ENCODE assay signal across 11 cellular contexts in the genomic region with DNA sequence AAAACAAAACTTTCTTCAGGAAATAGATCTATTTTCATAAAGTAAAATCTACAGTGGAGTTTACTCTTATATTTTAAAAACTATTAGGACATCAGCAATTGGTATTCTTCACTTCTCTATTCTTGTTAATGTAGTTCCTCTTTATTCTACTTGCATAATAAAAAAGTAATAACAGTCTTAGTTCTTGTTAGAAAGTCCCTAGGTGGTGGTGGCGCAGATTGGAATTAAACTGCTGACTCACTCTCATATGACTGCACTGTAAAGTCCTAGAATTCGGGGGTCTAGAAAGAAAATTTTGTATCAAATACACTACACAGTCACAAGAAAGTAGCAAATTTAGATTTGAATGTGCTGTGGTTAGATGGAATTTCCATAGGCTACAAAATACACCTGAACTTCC. TPM values are rescaled to one million over a fixed set of nuclear protein-coding genes. Genes with fewer than 3 reads are reported as not detected.
DNase-seq lines count a peak whose midpoint lies in the region; ATAC-seq and TF ChIP-seq lines count a peak whose summit lies in the region.
"Had no signal": no experiment of that assay in that cellular context is flagged by ENCODE, and none has a peak within 500 bp of the region (broad histone marks: within the 10 kb centered on the region; RNA-seq: fewer than 3 reads in every experiment).

No MANE protein-coding gene starts in this region.

- H3K27me3 ChIP-seq in left lung: no peaks in the 10 kb centered on the region

- ATAC-seq in GM18520 (IDR thresholded peaks at IDR 0.05; ENCODE audit: unreplicated experiment) (peak; percentile 57), GM21825 (IDR thresholded peaks at IDR 0.05; ENCODE audit: unreplicated experiment) (peak; percentile 46), HG03460 (IDR thresholded peaks at IDR 0.05; ENCODE audit: unreplicated experiment) (peak; percentile 63), left lung (peak; percentile 12)
- ATAC-seq: activated naive CD4-positive, alpha-beta T cell treated with anti-CD3 and anti-CD28 coated beads, Interleukin-2, amount 50 U/mL, for 72 hours had no signal

- DNase-seq in left lung: no peak
- DNase-seq in NCI-H748 (lab: John Stamatoyannopoulos, UW; ENCODE audit: unreplicated experiment): no peak
- no peak for DNase-seq in NCI-H774 (lab: John Stamatoyannopoulos, UW)
- DNase-seq in superior temporal gyrus (ENCODE audit: extremely low spot score): no peak
- no peak for DNase-seq in NCI-H2196 (lab: John Stamatoyannopoulos, UW; ENCODE audit: unreplicated experiment)
- DNase-seq: immature natural killer cell, posterior cingulate gyrus had no signal

- peaks cover 0 to 37% of the 10 kb centered on the region in 2 donors for H3K4me1 ChIP-seq in left lung

- H3K9me3 ChIP-seq in left lung: no peaks in the 10 kb centered on the region

- H3K36me3 ChIP-seq in left lung: no peaks in the 10 kb centered on the region

- intact Hi-C loops in left lung (cut with DNase I): no loop called here

- no peak for TF ChIP-seq CTCF in left lung (IDR thresholded peaks at IDR 0.05)

- H3K4me3 ChIP-seq in left lung: no peak overlapping the region

- peak overlapping the region in 1 of 2 donors; percentile 45 for H3K27ac ChIP-seq in left lung

RNA-seq across cellular contexts. Expression of a gene that starts 44.6 kb away (rescaled TPM):
- 100 to 1,000 TPM in 1 of 2 donors, 10 to 100 TPM in 1; 86.9 to 113 TPM for total RNA-seq in left lung

Comparison
In these comparisons a context has a peak if more than half of its experiments do, and no peak if none do; other contexts are left out.
1. ATAC-seq: peak in every context shown above with its lines; median percentile 63 in HG03460; 57 in GM18520; 46 in GM21825; 12 in left lung.